1 cellular context compared by ENCODE assay signal in the genomic region with DNA sequence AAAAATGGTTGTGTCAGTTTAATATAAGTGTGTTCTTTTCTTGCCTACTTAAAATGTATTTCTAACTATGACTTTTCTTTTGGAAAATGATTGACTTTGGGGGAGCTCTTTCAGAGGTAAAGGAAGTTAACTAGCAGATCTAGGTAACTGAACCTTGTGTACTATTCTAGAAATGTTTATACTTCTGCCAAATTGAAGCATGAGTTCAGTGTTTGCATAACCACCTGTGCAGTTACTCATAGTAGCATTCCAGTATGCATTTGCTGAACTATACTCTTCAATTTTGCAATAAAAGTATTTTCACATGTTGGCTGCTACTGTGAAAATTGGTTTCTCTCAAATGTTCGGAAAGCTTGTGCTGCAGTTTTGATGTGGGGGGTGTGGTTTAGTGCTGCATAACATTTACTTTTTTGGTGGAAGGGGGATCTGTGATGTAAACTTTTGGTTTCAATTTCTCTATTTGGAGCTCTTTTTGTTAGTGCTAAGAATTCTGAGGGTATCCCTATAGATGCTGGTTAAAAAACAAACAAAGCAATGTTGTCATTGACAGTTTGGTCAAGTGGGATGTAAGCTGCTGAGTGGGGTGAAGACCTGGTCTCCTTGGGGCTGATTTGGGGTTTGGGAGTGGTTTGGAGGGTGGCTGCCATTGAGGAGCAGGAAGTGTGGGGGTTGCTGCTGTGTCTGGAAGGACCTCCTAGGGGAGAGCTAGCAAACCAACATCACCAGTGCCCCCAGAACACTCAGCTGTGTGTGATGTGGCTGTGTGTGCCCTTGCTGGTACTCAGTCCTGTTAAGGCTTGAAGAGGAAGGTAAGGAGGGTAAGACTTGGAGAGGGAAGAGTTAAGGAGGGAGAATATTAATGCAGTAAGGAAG.
TF ChIP-seq lines count a peak whose summit lies in the region.

No MANE protein-coding gene starts in this region.

TF ChIP-seq in H1, 55 proteins besides CTCF, POLR2A, EP300 and RAD21 (continued from another document):
- TF ChIP-seq BCL11A (IDR thresholded peaks at IDR 0.05; ENCODE audit: low read depth in 2 of 2, low read length in 2 of 2) = no peak
- no peak for TF ChIP-seq POU5F1 (IDR thresholded peaks at IDR 0.05; ENCODE audit: low read depth, low read length)
- no peak for TF ChIP-seq TEAD4 (IDR thresholded peaks at IDR 0.05; ENCODE audit: low read depth, low read length)
- TF ChIP-seq SP2 (IDR thresholded peaks at IDR 0.05; ENCODE audit: low read length) = no peak
- no peak for TF ChIP-seq RXRA (IDR thresholded peaks at IDR 0.05; ENCODE audit: insufficient read depth, low read depth, low read length)
- no peak for TF ChIP-seq SAP30 (IDR thresholded peaks at IDR 0.05; ENCODE audit: insufficient read depth, insufficient replicate concordance, low read length)
- TF ChIP-seq SP4 (IDR thresholded peaks at IDR 0.05; ENCODE audit: low read length) = no peak
